8 cellular contexts compared by ENCODE assay signal in the genomic region with DNA sequence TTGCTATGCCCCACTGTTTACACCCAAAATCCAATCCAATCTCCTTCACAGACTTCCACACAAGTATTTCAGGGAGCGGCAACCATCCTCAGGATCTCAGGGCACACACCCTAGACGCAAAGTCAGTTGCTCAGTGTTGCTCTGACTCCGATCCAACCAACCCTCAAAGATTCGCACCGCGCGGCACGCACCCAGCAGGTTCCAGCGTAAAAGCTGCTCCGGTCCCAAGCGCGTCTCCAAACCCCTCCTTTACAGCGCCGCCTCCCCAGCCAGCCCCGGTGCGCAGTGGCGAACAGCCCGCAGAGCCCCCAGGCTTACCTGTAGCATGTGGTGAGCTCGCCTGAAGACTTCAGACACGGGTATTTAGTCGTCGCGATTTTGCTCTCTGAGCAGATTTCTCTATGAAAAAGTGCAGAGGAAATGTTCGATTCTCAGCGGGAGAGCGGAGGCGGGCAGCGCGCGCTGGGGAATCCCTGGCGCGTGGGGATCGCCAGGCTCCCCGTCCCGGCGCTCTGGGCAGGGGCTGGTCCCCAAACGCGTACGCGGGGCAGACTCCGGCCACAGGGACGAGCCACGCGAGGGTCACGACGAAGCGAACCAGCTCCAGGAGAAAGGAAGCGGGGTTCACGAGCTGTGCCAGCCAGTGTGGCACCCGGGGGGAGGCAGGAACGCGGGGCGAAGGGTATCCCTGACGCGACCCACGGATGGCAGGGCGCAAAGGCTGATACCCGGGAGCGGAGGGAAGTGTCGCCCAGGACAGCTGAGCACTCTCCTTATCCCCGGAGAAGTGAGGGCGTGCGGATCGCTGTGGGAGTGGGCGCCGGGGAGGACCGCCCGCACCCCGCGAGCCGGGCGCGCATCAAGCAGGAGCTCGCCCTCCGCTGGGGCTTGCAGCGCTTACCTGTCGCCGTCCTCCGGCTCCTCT. TPM values are rescaled to one million over a fixed set of nuclear protein-coding genes. Genes with fewer than 3 reads are reported as not detected.
A peak's percentile ranks its signal among the peaks of the same experiment; 100 is the strongest.
DNase-seq lines count a peak whose midpoint lies in the region; ATAC-seq, FAIRE-seq and TF ChIP-seq lines count a peak whose summit lies in the region.

No MANE protein-coding gene starts in this region.

- peak overlapping the region; percentile 69 for H3K27ac Mint-ChIP-seq in MCF 10A (ENCODE audit: low read depth, unreplicated experiment)
- H3K27ac Mint-ChIP-seq in naive thymus-derived CD8-positive, alpha-beta T cell: no peak overlapping the region

- no peak for TF ChIP-seq RAD21 in HepG2 (CRISPR knock-in tag; IDR thresholded peaks at IDR 0.05)

- TF ChIP-seq EP300 in HepG2 (IDR thresholded peaks at IDR 0.05; ENCODE audit: low read depth in 2 of 2, low read length in 2 of 2) (no peak), HepG2 (CRISPR knock-in tag; IDR thresholded peaks at IDR 0.05; ENCODE audit: borderline replicate concordance) (no peak)

- TF ChIP-seq POLR2A in HepG2 (IDR thresholded peaks at IDR 0.05; ENCODE audit: insufficient read depth in 1 of 2, low read depth in 2 of 2, low read length in 2 of 2): no peak

- H3K27me3 Mint-ChIP-seq in MCF 10A (ENCODE audit: insufficient read depth, unreplicated experiment): no peaks in the 10 kb centered on the region
- peaks cover 34 to 79% (median 45%) of the 10 kb centered on the region in 5 donors for H3K27me3 Mint-ChIP-seq in naive thymus-derived CD8-positive, alpha-beta T cell

- H3K27ac ChIP-seq in HepG2 (ENCODE audit: extremely low read length, insufficient read depth, low read length) (no peak overlapping the region), upper lobe of right lung (peak overlapping the region; percentile 80)

- H3K79me2 ChIP-seq in HepG2 (ENCODE audit: insufficient read depth, low read length): no peaks in the 10 kb centered on the region

- intact Hi-C loops in MCF 10A (cut with micrococcal nuclease) (loop anchor here (1.0 to 2.0 kb wide), 5 partner anchors 48 to 237 kb away; no protein-coding TSS in a partner anchor), HepG2 (cut with micrococcal nuclease; ENCODE audit: unreplicated experiment) (no loop called here), upper lobe of right lung (cut with DNase I) (no loop called here)

- FAIRE-seq in HepG2 (lab: Jason Lieb, UNC): no peak

- peaks cover 36% of the 10 kb centered on the region for H3K4me1 Mint-ChIP-seq in MCF 10A (ENCODE audit: insufficient read depth, unreplicated experiment)
- peaks cover 4 to 18% (median 12%) of the 10 kb centered on the region in 4 donors for H3K4me1 Mint-ChIP-seq in naive thymus-derived CD8-positive, alpha-beta T cell

- TSS peak; percentile 28 for BruUV-seq in MCF 10A (replicated peaks; lab: Mats Ljungman, UMichigan)
- no TSS peak for BruUV-seq in HepG2 (replicated peaks; lab: Mats Ljungman, UMichigan)

- TF ChIP-seq CTCF in MCF 10A (IDR thresholded peaks at IDR 0.05; ENCODE audit: unreplicated experiment) (no peak), HepG2 (CRISPR knock-in tag; IDR thresholded peaks at IDR 0.05) (no peak), upper lobe of right lung (IDR thresholded peaks at IDR 0.05) (no peak)

- peak; percentile 37 for ATAC-seq in GM19372 (IDR thresholded peaks at IDR 0.05; ENCODE audit: low read depth, unreplicated experiment)
- peak; percentile 44 for ATAC-seq in HG03354 (IDR thresholded peaks at IDR 0.05; ENCODE audit: poor library complexity, severe bottlenecking, unreplicated experiment)
- ATAC-seq in HepG2: peak; percentile 31; the same call in 2 of the 3 replicates
- peak; percentile 40 for ATAC-seq in upper lobe of right lung
- ATAC-seq in naive thymus-derived CD8-positive, alpha-beta T cell: no peak

- peak overlapping the region; percentile 73 for H3K4me3 Mint-ChIP-seq in MCF 10A (ENCODE audit: unreplicated experiment)
- H3K4me3 Mint-ChIP-seq in naive thymus-derived CD8-positive, alpha-beta T cell: peak overlapping the region in 2 of 10 donors; percentile 5 to 46

- CTCF ChIA-PET in MCF 10A (lab: Yijun Ruan, JAX) (interaction anchor here (0.6 to 3.0 kb wide), 67 partner anchors 8 to 1138 kb away, joined by 3 to 76 read pairs (median 5); no protein-coding TSS in a partner anchor), HepG2 (lab: Yijun Ruan, JAX; ENCODE audit: low intra/inter-chr PET ratio, low total read pairs) (no interaction called here)

- POLR2A ChIA-PET in MCF 10A (lab: Yijun Ruan, JAX): interaction anchor here (0.5 to 1.7 kb wide), 14 partner anchors 7 to 237 kb away, joined by 3 to 17 read pairs (median 4); no protein-coding TSS in a partner anchor
- POLR2A ChIA-PET in HepG2 (lab: Yijun Ruan, JAX): no interaction called here
- POLR2A ChIA-PET in naive thymus-derived CD8-positive, alpha-beta T cell (lab: Charles Lee): no interaction called here

- H2AFZ ChIP-seq in HepG2 (ENCODE audit: low read length): no peak overlapping the region

- no peaks in the 10 kb centered on the region for H3K36me3 ChIP-seq in HepG2 (replicated peaks in 1 of 2; ENCODE audit: control insufficient read depth in 1 of 2, insufficient read depth in 2 of 2, low read length in 2 of 2)
- no peaks in the 10 kb centered on the region for H3K36me3 ChIP-seq in upper lobe of right lung

- in situ Hi-C loops in HepG2 (cut with HindIII; ENCODE audit: extremely low pct_ligation_motif_present, low pct_unique_long_range_greater_than_20kb): no loop called here

- no peak overlapping the region for H3K4me2 ChIP-seq in HepG2 (ENCODE audit: low read depth, low read length)

- no peaks in the 10 kb centered on the region for H3K9me3 Mint-ChIP-seq in MCF 10A (ENCODE audit: unreplicated experiment)
- H3K9me3 Mint-ChIP-seq in naive thymus-derived CD8-positive, alpha-beta T cell: peaks cover 0 to 6% (median 0%) of the 10 kb centered on the region in 9 donors

- H3K36me3 Mint-ChIP-seq in MCF 10A (ENCODE audit: insufficient read depth, unreplicated experiment): no peaks in the 10 kb centered on the region
- peaks cover 0 to 4% (median 0%) of the 10 kb centered on the region in 3 donors for H3K36me3 Mint-ChIP-seq in naive thymus-derived CD8-positive, alpha-beta T cell

- H3K27me3 ChIP-seq in HepG2 (ENCODE audit: control insufficient read depth in 1 of 2, insufficient read depth in 2 of 2, low read length in 2 of 2): peaks cover 3 to 37% of the 10 kb centered on the region in 2 experiments
- H3K27me3 ChIP-seq in upper lobe of right lung: peaks cover 30% of the 10 kb centered on the region

- DNase-seq in MCF 10A (ENCODE audit: unreplicated experiment): peak; percentile 51
- DNase-seq in HepG2 (ENCODE audit: low spot score): no peak
- DNase-seq in upper lobe of right lung: no peak
- no peak for DNase-seq in GF-D8 (lab: John Stamatoyannopoulos, UW)
- no peak for DNase-seq in naive thymus-derived CD8-positive, alpha-beta T cell
- DNase-seq in SW480 (ENCODE audit: low spot score): no peak

- H3K4me1 ChIP-seq in HepG2 (ENCODE audit: insufficient read depth, low read length) (no peaks in the 10 kb centered on the region), upper lobe of right lung (peaks cover 5% of the 10 kb centered on the region)

- no peak overlapping the region for H3K9ac ChIP-seq in HepG2 (ENCODE audit: insufficient read depth, low read depth, low read length)

- 61% methylated on average over 66 of the region's 79 CpGs for WGBS in HepG2 (ENCODE audit: low lambda C conversion rate)

- no peaks in the 10 kb centered on the region for H3K9me3 ChIP-seq in HepG2 (ENCODE audit: low read length)
- H3K9me3 ChIP-seq in upper lobe of right lung: no peaks in the 10 kb centered on the region

- no peaks in the 10 kb centered on the region for H4K20me1 ChIP-seq in HepG2 (ENCODE audit: insufficient read depth, low read length)

- no peak overlapping the region for H3K4me3 ChIP-seq in HepG2 (replicated peaks in 1 of 3; ENCODE audit: insufficient read depth in 1 of 3, low read depth in 2 of 3, low read length in 3 of 3)
- H3K4me3 ChIP-seq in upper lobe of right lung: peak overlapping the region; percentile 57

TF ChIP-seq in HepG2, 621 proteins besides CTCF, POLR2A, EP300 and RAD21 (continues in another document):
- TF ChIP-seq, protein P1, sequence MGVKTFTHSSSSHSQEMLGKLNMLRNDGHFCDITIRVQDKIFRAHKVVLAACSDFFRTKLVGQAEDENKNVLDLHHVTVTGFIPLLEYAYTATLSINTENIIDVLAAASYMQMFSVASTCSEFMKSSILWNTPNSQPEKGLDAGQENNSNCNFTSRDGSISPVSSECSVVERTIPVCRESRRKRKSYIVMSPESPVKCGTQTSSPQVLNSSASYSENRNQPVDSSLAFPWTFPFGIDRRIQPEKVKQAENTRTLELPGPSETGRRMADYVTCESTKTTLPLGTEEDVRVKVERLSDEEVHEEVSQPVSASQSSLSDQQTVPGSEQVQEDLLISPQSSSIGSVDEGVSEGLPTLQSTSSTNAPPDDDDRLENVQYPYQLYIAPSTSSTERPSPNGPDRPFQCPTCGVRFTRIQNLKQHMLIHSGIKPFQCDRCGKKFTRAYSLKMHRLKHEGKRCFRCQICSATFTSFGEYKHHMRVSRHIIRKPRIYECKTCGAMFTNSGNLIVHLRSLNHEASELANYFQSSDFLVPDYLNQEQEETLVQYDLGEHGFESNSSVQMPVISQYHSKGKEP (CRISPR knock-in tag; IDR thresholded peaks at IDR 0.05): no peak

RNA-seq across cellular contexts. Expression of gene CCBE1, which starts 0.7 kb away (rescaled TPM):
- 23.8 and 28.9 TPM in 2 replicates for total RNA-seq in MCF 10A (2022)
- not detected in 2 replicates for total RNA-seq in HepG2 (2016; rRNA removed; fragmentation: Illumina TruSeq; extraction: Trizol)
- total RNA-seq in HepG2 (2016; cell fraction: cytosol; rRNA removed; fragmentation: Illumina TruSeq; extraction: Trizol; ENCODE audit: low read depth): not detected in 2 replicates
- total RNA-seq in HepG2 (2016; cell fraction: insoluble cytoplasmic fraction; rRNA removed; fragmentation: Illumina TruSeq; extraction: Trizol): not detected in 2 replicates
- not detected in 2 replicates for total RNA-seq in HepG2 (2016; cell fraction: membrane; rRNA removed; fragmentation: Illumina TruSeq; extraction: Trizol)
- not detected in 2 replicates for total RNA-seq in HepG2 (2016; cell fraction: nucleus; rRNA removed; fragmentation: Illumina TruSeq; extraction: Trizol)
- polyA plus RNA-seq in HepG2 (2011; rRNA removed): not detected in 2 replicates
- polyA plus RNA-seq in HepG2 (2011; cell fraction: cytosol; rRNA removed): 0.03 TPM in 1 of 2 replicates, not detected in the other
- not detected in 2 replicates for polyA plus RNA-seq in HepG2 (2011; cell fraction: nucleus; rRNA removed)
- not detected in 2 replicates for polyA plus RNA-seq in HepG2 (2012)
- not detected in 2 replicates for polyA plus RNA-seq in HepG2 (2016; cell fraction: cytosol; fragmentation: Illumina TruSeq; extraction: Trizol; ENCODE audit: low read depth)
- polyA plus RNA-seq in HepG2 (2016; cell fraction: insoluble cytoplasmic fraction; fragmentation: Illumina TruSeq; extraction: Trizol; ENCODE audit: low read depth): 0.09 TPM in 1 of 2 replicates, not detected in the other
- not detected in 2 replicates for polyA plus RNA-seq in HepG2 (2016; cell fraction: membrane; fragmentation: Illumina TruSeq; extraction: Trizol; ENCODE audit: low read depth)
- polyA plus RNA-seq in HepG2 (2016; cell fraction: nucleus; fragmentation: Illumina TruSeq; extraction: Trizol; ENCODE audit: insufficient read depth, low read depth): not detected in 2 replicates
- not detected in 2 replicates for polyA minus RNA-seq in HepG2 (2011; rRNA and poly(A)+ RNA removed; ENCODE audit: low replicate concordance)
- polyA minus RNA-seq in HepG2 (2011; cell fraction: cytosol; rRNA and poly(A)+ RNA removed): not detected in 2 replicates
- polyA minus RNA-seq in HepG2 (2011; cell fraction: nucleus; rRNA and poly(A)+ RNA removed): not detected in 2 replicates
- 27.8 TPM for total RNA-seq in upper lobe of right lung
- not detected for total RNA-seq in naive thymus-derived CD8-positive, alpha-beta T cell
- under 1 TPM in 1 of 3 donors, not detected in 2; 0.36 TPM for polyA plus RNA-seq in naive thymus-derived CD8-positive, alpha-beta T cell

Comparison
In these comparisons a context has a peak if more than half of its experiments do, and no peak if none do; other contexts are left out.
1. ATAC-seq: peak in GM19372 (single experiment), HG03354 (single experiment), HepG2 (single experiment) and upper lobe of right lung (single experiment); none in naive thymus-derived CD8-positive, alpha-beta T cell (0 of 2).
2. RNA of gene CCBE1, which starts 0.7 kb away (total RNA-seq): 23.8 to 28.9 TPM in MCF 10A and 27.8 TPM in upper lobe of right lung (single experiment); not detected in naive thymus-derived CD8-positive, alpha-beta T cell and not detected in HepG2; every median in the first group is over 10 times any median in the second.